Comparison of ENCODE assay signal across 8 cellular contexts in genomic region chr7:135253851-135254815, GRCh38. TPM values are rescaled to one million over a fixed set of nuclear protein-coding genes. Genes with fewer than 3 reads are reported as not detected.
DNase-seq lines count a peak whose midpoint lies in the region; ATAC-seq, FAIRE-seq and TF ChIP-seq lines count a peak whose summit lies in the region.

No MANE protein-coding gene starts in this region.

- CTCF ChIA-PET in BJ (lab: Yijun Ruan, JAX): interaction anchor here (0.8 to 1.9 kb wide), 5 partner anchors 16 to 84 kb away, joined by 3 to 13 read pairs (median 5); partner anchors contain the start of gene CYREN

- H3K9ac ChIP-seq in kidney (ENCODE audit: low read length in 2 of 2): peak overlapping the region in 1 of 2 donors; percentile 3
- H3K9ac ChIP-seq in subcutaneous abdominal adipose tissue (ENCODE audit: low read length in 5 of 5): peak overlapping the region in 2 of 5 donors; percentile 53 to 68

- POLR2A ChIA-PET in BJ (lab: Charles Lee): no interaction called here

- in situ Hi-C loops in brain microvascular endothelial cell (cut with HindIII; ENCODE audit: low pct_ligation_motif_present, low sequenced_read_pairs): no loop called here

- H3K27me3 ChIP-seq in BJ (ENCODE audit: control insufficient read depth, insufficient read depth, low read length) (no peaks in the 10 kb centered on the region; the same call in 1 of the 2 replicates), brain microvascular endothelial cell (replicated peaks) (no peaks in the 10 kb centered on the region), subcutaneous abdominal adipose tissue (ENCODE audit: control insufficient read depth in 5 of 5, insufficient read depth in 4 of 5, low read length in 5 of 5) (no peaks in the 10 kb centered on the region)

- no peak for ATAC-seq in HG03159 (IDR thresholded peaks at IDR 0.05; ENCODE audit: unreplicated experiment)

- DNase-seq in BJ (ENCODE audit: low read depth): peak; percentile 31
- peak; percentile 81 for DNase-seq in M059J (ENCODE audit: low read depth)
- DNase-seq in brain microvascular endothelial cell: peak; percentile 61
- DNase-seq in kidney: peak; percentile 79
- no peak for DNase-seq in NCI-H1436 treated with DMSO at 0.1 percent for 48 hours (lab: John Stamatoyannopoulos, UW)
- no peak for DNase-seq in T-helper 2 cell

- H3K4me3 ChIP-seq in BJ (ENCODE audit: low read depth, low read length) (no peak overlapping the region), brain microvascular endothelial cell (ENCODE audit: low read depth, low read length) (no peak overlapping the region), kidney (ENCODE audit: low read length in 2 of 2) (no peak overlapping the region), subcutaneous abdominal adipose tissue (ENCODE audit: low read depth in 1 of 5, low read length in 5 of 5) (peak overlapping the region in 2 of 5 donors; percentile 8 to 17)

- H3K27ac ChIP-seq in brain microvascular endothelial cell: no peak overlapping the region
- H3K27ac ChIP-seq in kidney (ENCODE audit: low read depth in 2 of 2, low read length in 2 of 2): peak overlapping the region in 1 of 2 donors; percentile 29
- H3K27ac ChIP-seq in subcutaneous abdominal adipose tissue (ENCODE audit: low read depth, low read length): peak overlapping the region; percentile 67

- H3K36me3 ChIP-seq in BJ (ENCODE audit: control insufficient read depth, insufficient read depth, low read length) (no peaks in the 10 kb centered on the region), brain microvascular endothelial cell (replicated peaks) (no peaks in the 10 kb centered on the region), kidney (ENCODE audit: control insufficient read depth in 1 of 2, insufficient read depth in 2 of 2, low read length in 2 of 2) (no peaks in the 10 kb centered on the region), subcutaneous abdominal adipose tissue (ENCODE audit: control insufficient read depth in 5 of 5, insufficient read depth in 5 of 5, low read length in 5 of 5) (no peaks in the 10 kb centered on the region)

- no peak for TF ChIP-seq CTCF in BJ (IDR thresholded peaks at IDR 0.05; ENCODE audit: insufficient read depth, low read depth, low read length)
- no peak for TF ChIP-seq CTCF in brain microvascular endothelial cell (IDR thresholded peaks at IDR 0.05; ENCODE audit: low read depth, low read length, missing control alignments)
- no peak for TF ChIP-seq CTCF in kidney (IDR thresholded peaks at IDR 0.05; ENCODE audit: borderline replicate concordance, extremely low read depth, insufficient read depth)

- no peak for FAIRE-seq in kidney (lab: Jason Lieb, UNC)

- intact Hi-C loops in kidney (cut with DNase I): no loop called here

- no peaks in the 10 kb centered on the region for H3K9me3 ChIP-seq in kidney (ENCODE audit: control insufficient read depth in 1 of 2, low read length in 2 of 2)
- H3K9me3 ChIP-seq in subcutaneous abdominal adipose tissue (ENCODE audit: control insufficient read depth in 5 of 5, low read length in 5 of 5): no peaks in the 10 kb centered on the region

- H3K4me1 ChIP-seq in kidney (ENCODE audit: control insufficient read depth in 1 of 2, insufficient read depth in 1 of 2, low read depth in 1 of 2, low read length in 2 of 2) (peaks cover 0 to 4% of the 10 kb centered on the region in 2 donors), subcutaneous abdominal adipose tissue (ENCODE audit: control insufficient read depth in 5 of 5, insufficient read depth in 5 of 5, low read length in 5 of 5) (peaks cover 4 to 27% (median 22%) of the 10 kb centered on the region in 5 donors)

RNA-seq across cellular contexts. Expression of gene STRA8, which starts 20.5 kb away (rescaled TPM):
- polyA plus RNA-seq in BJ (2011; rRNA removed): not detected in 2 replicates
- not detected in 2 replicates for polyA minus RNA-seq in BJ (2011; rRNA and poly(A)+ RNA removed)
- total RNA-seq in M059J (2014; rRNA removed; shearing (Covaris generic)): not detected in 2 replicates
- not detected for total RNA-seq in kidney
- polyA plus RNA-seq in kidney (ENCODE audit: insufficient read depth, low read depth, low replicate concordance): 0.43 TPM

RNA-seq across cellular contexts. Expression of gene WDR91, which starts 42.8 kb away (rescaled TPM):
- polyA plus RNA-seq in BJ (2011; rRNA removed) (10.9 and 14.2 TPM in 2 replicates), kidney (ENCODE audit: insufficient read depth, low read depth, low replicate concordance) (27.8 TPM)
- polyA minus RNA-seq in BJ (2011; rRNA and poly(A)+ RNA removed): 10.6 and 20.0 TPM in 2 replicates
- 3.0 and 4.8 TPM in 2 replicates for total RNA-seq in M059J (2014; rRNA removed; shearing (Covaris generic))
- 73.9 TPM for total RNA-seq in kidney

Comparison
In these comparisons a context has a peak if more than half of its experiments do, and no peak if none do; other contexts are left out.
1. DNase-seq: peak in BJ (single experiment), M059J (single experiment), brain microvascular endothelial cell (single experiment) and kidney (single experiment); none in NCI-H1436 treated with DMSO at 0.1 percent for 48 hours (single experiment) and T-helper 2 cell (0 of 5).
2. RNA of gene WDR91, which starts 42.8 kb away (total RNA-seq): 73.9 TPM in kidney (single experiment); 3.0 to 4.8 TPM in M059J; every median in the first group is over 10 times any median in the second.